21 cellular contexts compared by ENCODE assay signal in genomic region chr9:88143944-88144343, GRCh38. TPM values are rescaled to one million over a fixed set of nuclear protein-coding genes. Genes with fewer than 3 reads are reported as not detected.
A peak's percentile ranks its signal among the peaks of the same experiment; 100 is the strongest.
DNase-seq lines count a peak whose midpoint lies in the region; ATAC-seq, FAIRE-seq and TF ChIP-seq lines count a peak whose summit lies in the region.
"Had no signal": no experiment of that assay in that cellular context is flagged by ENCODE, and none has a peak within 500 bp of the region (broad histone marks: within the 10 kb centered on the region; RNA-seq: fewer than 3 reads in every experiment).

No MANE protein-coding gene starts in this region.

- ATAC-seq in GM21390 (IDR thresholded peaks at IDR 0.05; ENCODE audit: unreplicated experiment) (no peak), HG02852 (IDR thresholded peaks at IDR 0.05; ENCODE audit: unreplicated experiment) (no peak)

- no peaks in the 10 kb centered on the region for H3K9me3 Mint-ChIP-seq in HFFc6
- H3K9me3 Mint-ChIP-seq: CD8-positive, alpha-beta memory T cell; H9 had no signal

- peak; percentile 84 for FAIRE-seq in endometrium (lab: Jason Lieb, UNC)
- FAIRE-seq: H1 had no signal

- H3K4me3 ChIP-seq in foreskin fibroblast (ENCODE audit: low read depth in 1 of 2, low read length in 2 of 2) = no peak overlapping the region

- H3K27me3 Mint-ChIP-seq in HFFc6 (ENCODE audit: insufficient read depth) = peaks cover 19% of the 10 kb centered on the region

- DNase-seq in EL (peak; percentile 31), HFFc6 (peak; percentile 6), RPMI7951 (ENCODE audit: low read depth) (peak; percentile 61), foreskin fibroblast (no peak)
- DNase-seq: ACHN; BE2C; C1 segment of cervical spinal cord; CD8-positive, alpha-beta memory T cell; COR-L47; DMS 273 treated with DMSO at 0.1 percent for 48 hours; DND-41; GF-D8; H9; KG1 had no signal

- no peak overlapping the region for H3K4me3 Mint-ChIP-seq in HFFc6
- H3K4me3 Mint-ChIP-seq: CD8-positive, alpha-beta memory T cell; H9 had no signal

- H3K4me1 Mint-ChIP-seq in HFFc6 (ENCODE audit: low read depth) = peaks cover 5% of the 10 kb centered on the region; the same call in 1 of the 2 replicates
- H3K4me1 Mint-ChIP-seq: CD8-positive, alpha-beta memory T cell; H9 had no signal

- TF ChIP-seq CTCF in HFFc6 (IDR thresholded peaks at IDR 0.05) = no peak
- TF ChIP-seq CTCF in foreskin fibroblast (IDR thresholded peaks at IDR 0.05; ENCODE audit: low read depth, low read length) = no peak

- no peaks in the 10 kb centered on the region for H3K36me3 Mint-ChIP-seq in HFFc6 (ENCODE audit: low read depth)
- H3K36me3 Mint-ChIP-seq: CD4-positive, CD25-positive, alpha-beta regulatory T cell; CD8-positive, alpha-beta memory T cell had no signal

- H3K27ac Mint-ChIP-seq in HFFc6 = no peak overlapping the region
- H3K27ac Mint-ChIP-seq: CD8-positive, alpha-beta memory T cell; H9 had no signal

RNA-seq across cellular contexts. Expression of gene SPATA31C2, which starts 5.7 kb away (rescaled TPM):
- not detected for total RNA-seq in HFFc6 (2021; fragmentation: NEBNext Ultra II Directional; extraction: Animal tissue kit (Norgen Biotek cat#: 25700))
- not detected in 2 replicates for total RNA-seq in RPMI7951 (2014; rRNA removed; shearing (Covaris generic))
- total RNA-seq: A172; CD8-positive, alpha-beta memory T cell; HT-29 had no signal

Comparison
In these comparisons a context has a peak if more than half of its experiments do, and no peak if none do; other contexts are left out.
1. DNase-seq: peak in EL (single experiment), HFFc6 (single experiment) and RPMI7951 (single experiment); none in foreskin fibroblast (0 of 2).